Comparison of ENCODE assay signal across 5 cellular contexts in genomic region chr10:78444741-78445140, GRCh38.
DNase-seq lines count a peak whose midpoint lies in the region; TF ChIP-seq lines count a peak whose summit lies in the region.
"Not testable (repeated sequence)": the region's sequence is repeated elsewhere in the genome, so short reads cannot be mapped to it uniquely, and the experiment has no call there.

No MANE protein-coding gene starts in this region.

- H3K9ac ChIP-seq in BLaER1, result not testable (repeated sequence)

- H3K27me3 Mint-ChIP-seq in nephron (ENCODE audit: low read depth), result not testable (repeated sequence)

- peaks cover 39% of the 10 kb centered on the region for H3K4me1 ChIP-seq in BLaER1
- H3K4me1 ChIP-seq in HEK293 (ENCODE audit: control insufficient read depth, insufficient read depth, low read length); sigmoid colon: not testable (repeated sequence)

- peaks cover 61% of the 10 kb centered on the region for H3K4me1 Mint-ChIP-seq in nephron

- not testable (repeated sequence) for H3K27me3 ChIP-seq in BLaER1, sigmoid colon

- not testable (repeated sequence) for H3K9me3 Mint-ChIP-seq in nephron

- TF ChIP-seq POLR2A in sigmoid colon (IDR thresholded peaks at IDR 0.05), result not testable (repeated sequence)

- POLR2A ChIA-PET in HEK293 (lab: Yijun Ruan, JAX), result not testable (repeated sequence)

- CTCF ChIA-PET in HEK293 (lab: Yijun Ruan, JAX), result not testable (repeated sequence)

- TF ChIP-seq CTCF in HEK293 (tag by site-specific recombination; IDR thresholded peaks at IDR 0.05); nephron (IDR thresholded peaks at IDR 0.05; ENCODE audit: unreplicated experiment in 3 of 3); sigmoid colon (IDR thresholded peaks at IDR 0.05): not testable (repeated sequence)

- not testable (repeated sequence) for TF ChIP-seq EP300 in sigmoid colon (IDR thresholded peaks at IDR 0.05)

- peak; percentile 6 for DNase-seq in islet precursor cell
- DNase-seq in sigmoid colon, result peak; percentile 8

- not testable (repeated sequence) for H3K36me3 Mint-ChIP-seq in nephron (ENCODE audit: low read depth)

- H3K36me3 ChIP-seq in BLaER1; HEK293 (ENCODE audit: control insufficient read depth in 2 of 2, insufficient read depth in 1 of 2, low read length in 2 of 2); sigmoid colon: not testable (repeated sequence)

- not testable (repeated sequence) for H3K9me3 ChIP-seq in BLaER1; HEK293 (ENCODE audit: control insufficient read depth, insufficient read depth, low read depth, low read length); sigmoid colon

- not testable (repeated sequence) for H4K20me1 ChIP-seq in BLaER1

- peak overlapping the region; percentile 15 to 92 (median 75) for H3K27ac Mint-ChIP-seq in nephron

- intact Hi-C loops in sigmoid colon (cut with DNase I), result not testable (repeated sequence)

- H3K27ac ChIP-seq in BLaER1; HEK293 (ENCODE audit: extremely low read depth, low read depth, low read length); sigmoid colon: not testable (repeated sequence)

- not testable (repeated sequence) for H3K4me3 Mint-ChIP-seq in nephron

- H3K4me3 ChIP-seq in BLaER1; HEK293 (ENCODE audit: low read depth, low read length); sigmoid colon: not testable (repeated sequence)

- WGBS in sigmoid colon, 2 donors, result 80 to 93% methylated on average over 4 of the region's 4 CpGs

- peak overlapping the region; percentile 81 for H3K4me2 ChIP-seq in BLaER1

TF ChIP-seq in HEK293, 187 proteins besides CTCF, POLR2A, EP300 and RAD21:
- peak; percentile 80 for TF ChIP-seq ZNF548 (tag by site-specific recombination; IDR thresholded peaks at IDR 0.05)
TF ChIP-seq in HEK293: peak in this region for 1; not testable (repeated sequence) for 186.
